Comparison of ENCODE assay signal across 8 cellular contexts in the genomic region with DNA sequence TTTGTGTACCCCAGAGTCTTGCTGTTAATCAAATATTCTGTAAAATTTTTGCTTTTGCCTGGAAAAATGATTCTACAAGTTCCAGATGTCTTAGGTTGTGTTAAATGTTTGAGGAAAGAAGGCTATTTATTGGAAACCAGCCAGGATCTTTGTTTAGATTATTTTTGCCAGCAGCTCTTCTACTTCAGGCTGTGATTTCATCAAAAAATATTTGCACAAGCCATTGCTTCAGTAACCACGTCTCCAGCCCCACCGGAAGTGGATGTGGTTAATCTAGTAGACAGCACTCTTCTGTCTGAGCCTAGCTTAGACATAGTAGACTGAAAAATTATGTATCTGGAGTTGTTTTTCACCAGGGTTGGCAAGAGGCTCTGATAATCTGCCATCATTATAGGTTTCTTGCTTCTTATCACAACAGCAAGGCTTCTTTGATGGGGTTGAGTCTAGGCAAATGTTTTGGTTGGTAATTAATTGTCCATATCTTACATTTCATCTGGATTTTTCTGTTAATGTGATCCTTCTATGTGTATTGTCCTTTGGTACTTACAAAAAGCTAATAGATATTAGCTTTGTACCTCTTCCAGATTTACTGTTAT. TPM values are rescaled to one million over a fixed set of nuclear protein-coding genes. Genes with fewer than 3 reads are reported as not detected.
DNase-seq lines count a peak whose midpoint lies in the region; ATAC-seq and TF ChIP-seq lines count a peak whose summit lies in the region.

No MANE protein-coding gene starts in this region.

- H3K9me3 Mint-ChIP-seq in activated T-cell treated with anti-CD3 and anti-CD28 coated beads, Interleukin-2, amount 50 U/mL, for 4 hours, result no peaks in the 10 kb centered on the region

- peaks cover 59% of the 10 kb centered on the region for H3K4me1 ChIP-seq in OCI-LY3 (ENCODE audit: low read length)

- H4K20me1 ChIP-seq in OCI-LY3 (ENCODE audit: insufficient read depth, low read length), result no peaks in the 10 kb centered on the region

- H2AFZ ChIP-seq in OCI-LY3 (ENCODE audit: low read depth, low read length), result peak overlapping the region; percentile 54; the same call in 1 of the 2 replicates

- no peaks in the 10 kb centered on the region for H3K27me3 Mint-ChIP-seq in activated T-cell treated with anti-CD3 and anti-CD28 coated beads, Interleukin-2, amount 50 U/mL, for 4 hours (ENCODE audit: low read depth)

- no peaks in the 10 kb centered on the region for H3K9me3 ChIP-seq in OCI-LY3 (ENCODE audit: insufficient read depth, low read length)

- peak overlapping the region; percentile 20; the same call in 1 of the 2 replicates for H3K4me3 ChIP-seq in OCI-LY3 (ENCODE audit: low read length)

- peaks cover 2% of the 10 kb centered on the region for H3K36me3 ChIP-seq in OCI-LY3 (replicated peaks; ENCODE audit: low read depth, low read length)

- peak overlapping the region; percentile 60 for H3K4me2 ChIP-seq in OCI-LY3 (ENCODE audit: low read length)

- peak overlapping the region; percentile 56; the same call in 1 of the 2 replicates for H3K9ac ChIP-seq in OCI-LY3 (ENCODE audit: low read length)

- DNase-seq in AG08395 (ENCODE audit: low spot score) (peak; percentile 83), glomerular endothelial cell (ENCODE audit: extremely low read depth, low read depth, low spot score) (peak; percentile 78), HuH-7 (ENCODE audit: low spot score) (no peak)
- peak; percentile 68 for DNase-seq in activated T-cell treated with anti-CD3 and anti-CD28 coated beads, Interleukin-2, amount 50 U/mL, for 4 hours
- DNase-seq in stimulated activated CD4-positive, alpha-beta T cell treated with anti-CD3 and anti-CD28 coated beads, TNF-alpha, amount 100 ng/mL, for 4 hours (ENCODE audit: low read depth in 3 of 3), result peak in 2 of 3 experiments; percentile 53 to 65

- H3K79me2 ChIP-seq in OCI-LY3 (ENCODE audit: low read length), result no peaks in the 10 kb centered on the region

- peak overlapping the region; percentile 45 for H3K4me3 Mint-ChIP-seq in activated T-cell treated with anti-CD3 and anti-CD28 coated beads, Interleukin-2, amount 50 U/mL, for 4 hours

- TF ChIP-seq CTCF in OCI-LY3 (IDR thresholded peaks at IDR 0.05; ENCODE audit: low read depth, low read length), result no peak

- no peaks in the 10 kb centered on the region for H3K27me3 ChIP-seq in OCI-LY3 (ENCODE audit: low read depth, low read length)

- ATAC-seq in GM18870 (IDR thresholded peaks at IDR 0.05; ENCODE audit: unreplicated experiment) (peak; percentile 55), HG03135 (IDR thresholded peaks at IDR 0.05; ENCODE audit: unreplicated experiment) (peak; percentile 80)
- peak in 1 of 2 donors; percentile 15 for ATAC-seq in activated T-cell treated with anti-CD3 and anti-CD28 coated beads, Interleukin-2, amount 50 U/mL, for 4 hours

- no peaks in the 10 kb centered on the region for H3K36me3 Mint-ChIP-seq in activated T-cell treated with anti-CD3 and anti-CD28 coated beads, Interleukin-2, amount 50 U/mL, for 4 hours (ENCODE audit: insufficient read depth)

- peak overlapping the region; percentile 84 for H3K27ac ChIP-seq in OCI-LY3 (ENCODE audit: low read length)

- H3K4me1 Mint-ChIP-seq in activated T-cell treated with anti-CD3 and anti-CD28 coated beads, Interleukin-2, amount 50 U/mL, for 4 hours (ENCODE audit: low read depth), result peaks cover 13% of the 10 kb centered on the region

RNA-seq across cellular contexts. Expression of a gene that starts 17.1 kb away (rescaled TPM):
- total RNA-seq in activated T-cell treated with anti-CD3 and anti-CD28 coated beads, Interleukin-2, amount 50 U/mL, for 4 hours, result not detected
- total RNA-seq in glomerular endothelial cell, result 0.10 and 0.18 TPM in 2 replicates

RNA-seq across cellular contexts. Expression of a gene that starts 17.3 kb away (rescaled TPM):
- 10 to 100 TPM; 27.2 to 32.2 (median 30.8) TPM for total RNA-seq in activated T-cell treated with anti-CD3 and anti-CD28 coated beads, Interleukin-2, amount 50 U/mL, for 4 hours
- total RNA-seq in glomerular endothelial cell, result 47.8 and 70.4 TPM in 2 replicates
